Comparison of ENCODE assay signal across 32 cellular contexts in the genomic region with DNA sequence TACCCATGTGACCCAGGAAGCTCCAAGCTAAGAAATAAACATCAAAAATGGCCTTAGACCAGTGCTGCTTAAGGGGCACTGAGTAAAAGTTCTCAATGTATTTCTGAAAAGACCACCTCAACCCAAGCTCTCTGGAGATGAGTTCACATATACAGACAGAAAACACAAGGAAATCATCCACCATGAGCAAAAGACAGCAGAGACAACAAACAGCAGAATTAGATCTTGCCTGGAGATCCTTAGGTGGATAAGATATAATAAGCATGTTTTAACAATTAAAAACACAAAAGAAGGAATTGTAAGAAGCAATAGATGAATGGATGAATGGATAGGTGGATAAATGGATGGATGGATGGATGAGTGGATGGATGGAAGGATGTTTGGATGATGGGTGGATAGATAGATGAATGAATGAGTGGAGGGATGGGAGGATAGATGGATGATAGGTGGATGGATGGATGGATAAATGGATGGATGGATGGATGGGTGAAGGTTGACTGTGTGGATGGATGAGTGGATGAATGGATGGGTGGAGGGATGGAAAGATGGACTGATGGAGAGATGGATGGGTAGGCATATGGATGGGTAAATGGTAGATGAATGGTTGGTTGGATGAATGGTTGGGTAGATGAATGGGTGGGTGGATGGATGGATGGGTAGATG. TPM values are rescaled to one million over a fixed set of nuclear protein-coding genes. Genes with fewer than 3 reads are reported as not detected.
"Had no signal": no experiment of that assay in that cellular context is flagged by ENCODE, and none has a peak within 500 bp of the region (broad histone marks: within the 10 kb centered on the region; RNA-seq: fewer than 3 reads in every experiment).

No MANE protein-coding gene starts in this region.

- ATAC-seq: esophagus mucosa, gastrocnemius medialis, heart right ventricle, left cardiac atrium, left lung, left ventricle myocardium superior, lower lobe of right lung, mucosa of descending colon had no signal

- FAIRE-seq: colon, islet of Langerhans, keratinocyte had no signal

- H3K36me3 Mint-ChIP-seq: mesothelial cell of epicardium had no signal

- H3K27ac Mint-ChIP-seq: mesothelial cell of epicardium had no signal

- H3K36me3 ChIP-seq: esophagus squamous epithelium, gastrocnemius medialis, heart right ventricle, left lung, lower lobe of right lung had no signal

- DNase-seq: dermis blood vessel endothelial cell; dorsolateral prefrontal cortex; effector CD4-positive, alpha-beta T cell; effector memory CD4-positive, alpha-beta T cell; erythroblast; esophagus squamous epithelium; foreskin fibroblast; foreskin melanocyte; gastrocnemius medialis; glutamatergic neuron; head of caudate nucleus; heart right ventricle; hippocampal formation; left cardiac atrium; left lung; left ventricle myocardium superior; lower lobe of right lung; mesenchymal stem cell; mucosa of descending colon had no signal

- H3K27me3 ChIP-seq: dorsolateral prefrontal cortex, esophagus squamous epithelium, gastrocnemius medialis, heart right ventricle had no signal

- H3K4me1 Mint-ChIP-seq: mesothelial cell of epicardium had no signal

- H3K4me3 ChIP-seq: coronary artery, dorsolateral prefrontal cortex, esophagus squamous epithelium, gastrocnemius medialis, heart right ventricle, left lung, lower lobe of right lung, mucosa of descending colon had no signal

- H3K4me3 Mint-ChIP-seq: mesothelial cell of epicardium had no signal

- H3K27ac ChIP-seq: coronary artery, dorsolateral prefrontal cortex, epithelial cell of prostate, esophagus squamous epithelium, gastrocnemius medialis, heart right ventricle, left lung, lower lobe of right lung had no signal

- H3K4me1 ChIP-seq: esophagus squamous epithelium, gastrocnemius medialis, heart right ventricle, left lung, lower lobe of right lung had no signal

RNA-seq across cellular contexts. Expression of a gene that starts 9.6 kb away (rescaled TPM):
- total RNA-seq: dermis blood vessel endothelial cell, esophagus mucosa, esophagus squamous epithelium, glomerular endothelial cell, kidney epithelial cell, lower leg skin, lower lobe of right lung, lung microvascular endothelial cell, mesenteric fat pad, mesothelial cell of epicardium had no signal
- polyA plus RNA-seq: keratinocyte had no signal

RNA-seq across cellular contexts. Expression of a gene that starts 42.7 kb away (rescaled TPM):
- total RNA-seq: dermis blood vessel endothelial cell, esophagus mucosa, esophagus squamous epithelium, gastrocnemius medialis, glomerular endothelial cell, heart right ventricle, kidney epithelial cell, left cardiac atrium, left lung, left ventricle myocardium superior, lower leg skin, lower lobe of right lung, lung microvascular endothelial cell, mesenteric fat pad, mesothelial cell of epicardium, myocyte had no signal
- polyA plus RNA-seq: heart right ventricle, keratinocyte had no signal

RNA-seq across cellular contexts. Expression of a gene that starts 54.4 kb away (rescaled TPM):
- total RNA-seq: esophagus mucosa, esophagus squamous epithelium, gastrocnemius medialis, left ventricle myocardium superior, lung microvascular endothelial cell, mesenteric fat pad, myocyte had no signal
- polyA plus RNA-seq: heart right ventricle, keratinocyte had no signal
